ENCODE assay signal across 9 cellular contexts in the genomic region with DNA sequence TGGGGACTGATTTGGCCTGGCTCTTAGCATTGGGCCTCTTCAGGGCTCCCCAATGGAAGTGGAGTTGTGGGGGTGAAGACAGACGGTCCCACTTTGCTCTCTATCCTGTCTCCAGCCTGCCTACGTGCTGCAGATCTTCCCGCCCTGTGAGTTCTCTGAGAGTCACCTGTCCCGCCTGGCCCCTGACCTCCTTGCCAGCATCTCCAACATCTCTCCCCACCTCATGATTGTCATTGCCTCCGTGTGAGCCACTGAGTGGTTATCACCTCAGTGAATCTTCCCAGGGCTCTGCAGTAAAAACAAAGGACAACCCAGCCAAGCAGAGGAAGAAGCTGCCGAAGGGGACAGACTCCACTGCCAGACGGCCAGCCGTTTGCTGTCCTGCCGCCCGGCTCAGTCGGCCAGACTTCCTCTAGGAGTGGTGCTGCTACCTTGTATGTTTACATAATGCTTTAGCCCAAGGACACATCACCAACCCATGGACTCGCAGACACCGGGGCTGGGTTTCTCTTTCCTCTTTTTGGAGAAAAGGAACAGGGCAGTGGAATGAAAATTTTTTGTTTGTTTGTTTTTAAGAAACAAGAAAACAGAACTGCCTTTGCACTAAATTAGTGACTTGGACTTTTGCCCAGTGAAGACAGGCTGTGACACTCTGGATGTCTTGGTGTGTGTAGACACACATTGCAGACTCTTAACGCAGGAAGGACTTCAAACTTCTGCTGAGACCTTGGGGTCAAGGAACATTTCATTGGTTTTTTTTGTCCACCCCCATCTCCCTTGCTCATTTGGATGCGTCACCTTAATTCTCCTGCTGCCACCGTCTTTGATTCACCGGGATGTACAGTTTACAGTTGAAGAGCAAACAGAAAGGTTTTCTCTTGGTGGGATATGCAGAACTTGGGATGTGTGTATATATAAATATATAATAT. TPM values are rescaled to one million over a fixed set of nuclear protein-coding genes. Genes with fewer than 3 reads are reported as not detected.
DNase-seq lines count a peak whose midpoint lies in the region; ATAC-seq and TF ChIP-seq lines count a peak whose summit lies in the region.
"Had no signal": no experiment of that assay in that cellular context is flagged by ENCODE, and none has a peak within 500 bp of the region (broad histone marks: within the 10 kb centered on the region; RNA-seq: fewer than 3 reads in every experiment).

No MANE protein-coding gene starts in this region.

- ATAC-seq in GM18511 (IDR thresholded peaks at IDR 0.05; ENCODE audit: unreplicated experiment) = no peak

- no peaks in the 10 kb centered on the region for H3K9me3 ChIP-seq in testis

- WGBS in testis, 2 donors = 52 to 55% methylated on average over 17 of the region's 17 CpGs

- no peaks in the 10 kb centered on the region for H3K27me3 Mint-ChIP-seq in activated CD4-positive, alpha-beta T cell treated with anti-CD3 and anti-CD28 coated beads, Interleukin-2, amount 10 ng/mL, durations not matched to agents 24 days and 14 days

- no peak overlapping the region for H3K4me3 ChIP-seq in astrocyte of the spinal cord (ENCODE audit: low read depth, low read length)
- no peak overlapping the region for H3K4me3 ChIP-seq in testis

- H3K4me3 Mint-ChIP-seq in activated CD4-positive, alpha-beta T cell treated with anti-CD3 and anti-CD28 coated beads, Interleukin-2, amount 10 ng/mL, durations not matched to agents 24 days and 14 days = no peak overlapping the region

- H3K27ac Mint-ChIP-seq in activated CD4-positive, alpha-beta T cell treated with anti-CD3 and anti-CD28 coated beads, Interleukin-2, amount 10 ng/mL, durations not matched to agents 24 days and 14 days = peak overlapping the region; percentile 71

- DNase-seq in activated CD4-positive, alpha-beta T cell treated with anti-CD3 and anti-CD28 coated beads, Interleukin-2, amount 10 ng/mL, durations not matched to agents 24 days and 14 days = no peak
- DNase-seq in activated CD4-positive, alpha-beta T cell treated with anti-CD3 and anti-CD28 coated beads, Interleukin-2, amount 50 U/mL, for 48 hours = no peak
- peak; percentile 49 for DNase-seq in astrocyte of the spinal cord (ENCODE audit: low read depth, low spot score)
- peak; percentile 52 for DNase-seq in testis
- DNase-seq in NCI-H1092 (lab: John Stamatoyannopoulos, UW) = no peak
- no peak for DNase-seq in putamen (ENCODE audit: low spot score)
- DNase-seq: NCI-H2081 treated with DMSO at 0.1 percent for 48 hours had no signal

- H3K27ac ChIP-seq in layer of hippocampus (ENCODE audit: low read depth, low read length) (peak overlapping the region; percentile 50), testis (peak overlapping the region; percentile 70 to 72)

- H3K27me3 ChIP-seq in layer of hippocampus (ENCODE audit: control insufficient read depth, insufficient read depth, low read length) = no peaks in the 10 kb centered on the region
- no peaks in the 10 kb centered on the region for H3K27me3 ChIP-seq in testis

- no peaks in the 10 kb centered on the region for H3K9me3 Mint-ChIP-seq in activated CD4-positive, alpha-beta T cell treated with anti-CD3 and anti-CD28 coated beads, Interleukin-2, amount 10 ng/mL, durations not matched to agents 24 days and 14 days

- in situ Hi-C loops in astrocyte of the spinal cord (cut with HindIII; ENCODE audit: low sequenced_read_pairs) = no loop called here

- intact Hi-C loops in activated CD4-positive, alpha-beta T cell treated with anti-CD3 and anti-CD28 coated beads, Interleukin-2, amount 10 ng/mL, durations not matched to agents 24 days and 14 days (cut with micrococcal nuclease) = no loop called here
- intact Hi-C loops in testis (cut with DNase I; ENCODE audit: low total_unique reads) = no loop called here

- TF ChIP-seq POLR2A in testis (IDR thresholded peaks at IDR 0.05) = no peak

- no peaks in the 10 kb centered on the region for H3K36me3 ChIP-seq in testis (ENCODE audit: low read depth, missing control alignments)

- peaks cover 14% of the 10 kb centered on the region for H3K4me1 ChIP-seq in testis

- TF ChIP-seq CTCF in astrocyte of the spinal cord (IDR thresholded peaks at IDR 0.05; ENCODE audit: low read depth, low read length) (no peak), testis (IDR thresholded peaks at IDR 0.05) (no peak)

- H3K36me3 Mint-ChIP-seq in activated CD4-positive, alpha-beta T cell treated with anti-CD3 and anti-CD28 coated beads, Interleukin-2, amount 10 ng/mL, durations not matched to agents 24 days and 14 days (ENCODE audit: low read depth) = peaks cover 56% of the 10 kb centered on the region

- H3K4me1 Mint-ChIP-seq in activated CD4-positive, alpha-beta T cell treated with anti-CD3 and anti-CD28 coated beads, Interleukin-2, amount 10 ng/mL, durations not matched to agents 24 days and 14 days = peaks cover 13% of the 10 kb centered on the region

RNA-seq across cellular contexts. Expression of gene ZBTB17, which starts 36.5 kb away (rescaled TPM):
- 60.9 and 63.9 TPM in 2 replicates for total RNA-seq in activated CD4-positive, alpha-beta T cell treated with anti-CD3 and anti-CD28 coated beads, Interleukin-2, amount 10 ng/mL, durations not matched to agents 24 days and 14 days
- 10 to 100 TPM; 60.2 to 65.8 TPM for total RNA-seq in testis
- 53.6 TPM for polyA plus RNA-seq in testis (ENCODE audit: insufficient read depth, low read depth, low replicate concordance)

Comparison
In these comparisons a context has a peak if more than half of its experiments do, and no peak if none do; other contexts are left out.
1. DNase-seq: peak in astrocyte of the spinal cord (single experiment) and testis (single experiment); none in activated CD4-positive, alpha-beta T cell treated with anti-CD3 and anti-CD28 coated beads, Interleukin-2, amount 10 ng/mL, durations not matched to agents 24 days and 14 days (single experiment), activated CD4-positive, alpha-beta T cell treated with anti-CD3 and anti-CD28 coated beads, Interleukin-2, amount 50 U/mL, for 48 hours (0 of 2), NCI-H1092 (single experiment) and putamen (single experiment).